7 cellular contexts compared by ENCODE assay signal in the genomic region with DNA sequence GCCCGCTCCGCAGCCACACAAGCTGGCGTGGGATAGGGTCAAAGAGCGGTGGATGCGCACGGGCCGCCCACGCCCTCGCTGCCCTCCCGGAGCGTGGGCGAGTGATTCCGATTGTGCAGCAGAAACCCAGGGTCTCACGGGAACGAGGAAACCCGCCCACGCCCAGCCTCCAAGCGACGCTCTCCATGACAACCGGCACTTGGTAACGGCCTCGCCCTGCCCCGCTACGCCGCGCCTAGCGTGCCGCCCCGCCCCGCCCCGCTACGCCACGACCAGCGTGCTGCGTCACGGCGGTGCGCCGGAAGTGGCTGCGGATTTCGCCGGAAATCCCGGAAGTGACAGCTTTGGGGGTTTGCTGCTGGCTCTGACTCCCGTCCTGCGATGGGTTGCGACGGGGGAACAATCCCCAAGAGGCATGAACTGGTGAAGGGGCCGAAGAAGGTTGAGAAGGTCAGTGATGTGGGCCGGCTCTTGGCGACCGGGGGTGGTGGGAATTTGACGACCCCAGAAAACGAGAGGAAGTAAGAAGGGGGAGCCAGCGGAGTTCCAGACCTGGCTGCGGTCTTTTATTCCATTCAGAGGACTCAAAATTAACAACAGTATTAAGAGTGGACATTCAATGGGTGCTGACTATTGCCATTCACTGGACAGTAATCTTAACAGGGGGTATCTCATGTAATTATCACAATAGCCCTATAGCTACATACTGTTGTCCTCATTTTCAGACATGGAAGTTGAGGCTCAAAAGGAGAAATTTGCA.
DNase-seq lines count a peak whose midpoint lies in the region; ATAC-seq lines count a peak whose summit lies in the region.

Gene RTF2, plus strand, starts transcription at position 311 of the 760 bp plus-strand sequence. Its CDS starts 71 bp downstream, at position 382.

- ATAC-seq in GM18517 (IDR thresholded peaks at IDR 0.05; ENCODE audit: unreplicated experiment) = peak; percentile 96
- peak; percentile 96 for ATAC-seq in HG03025 (IDR thresholded peaks at IDR 0.05; ENCODE audit: low FRiP score, unreplicated experiment)

- DNase-seq in NCI-H2029 treated with DMSO at 0.1 percent for 48 hours (lab: John Stamatoyannopoulos, UW) (peak; percentile 17), T1000 (lab: John Stamatoyannopoulos, UW) (peak; percentile 98), astrocyte of the hippocampus (ENCODE audit: low read depth, low spot score) (peak; percentile 98), hippocampal formation (lab: John Stamatoyannopoulos, UW) (peak; percentile 87 to 92), retina (peak; percentile 99)

Comparison
In these comparisons a context has a peak if more than half of its experiments do, and no peak if none do; other contexts are left out.
1. Peak in every context shown above with its lines: DNase-seq and ATAC-seq.
2. DNase-seq: peak in every context shown above with its lines; median percentile 99 in retina; 98 in T1000; 98 in astrocyte of the hippocampus; 90 in hippocampal formation; 17 in NCI-H2029 treated with DMSO at 0.1 percent for 48 hours.